In genomic region chr10:454860-455259, GRCh38 we compare ENCODE assay signal across 10 cellular contexts.
A peak's percentile ranks its signal among the peaks of the same experiment; 100 is the strongest.
DNase-seq lines count a peak whose midpoint lies in the region; ATAC-seq, FAIRE-seq and TF ChIP-seq lines count a peak whose summit lies in the region.
"Had no signal": no experiment of that assay in that cellular context is flagged by ENCODE, and none has a peak within 500 bp of the region (broad histone marks: within the 10 kb centered on the region; RNA-seq: fewer than 3 reads in every experiment).

No MANE protein-coding gene starts in this region.

- H3K4me1 ChIP-seq in A549 (peaks cover 11% of the 10 kb centered on the region; the same call in 2 of the 3 replicates), left lung (no peaks in the 10 kb centered on the region)

- peaks cover 4% of the 10 kb centered on the region for H3K9me3 Mint-ChIP-seq in activated T-helper 2 cell treated with anti-CD3 and anti-CD28 coated beads, Interferon-gamma antibody, Interleukin-2, Interleukin-4, amounts not matched to agents 10 μg/mL and 5 μg/mL and 100 μg/mL, durations not matched to agents 14 hours and 24 hours and 36 hours

- TF ChIP-seq CTCF in A549 (IDR thresholded peaks at IDR 0.05): no peak
- TF ChIP-seq CTCF in HFF-Myc (IDR thresholded peaks at IDR 0.05; ENCODE audit: low read depth, low read length, missing control alignments): no peak
- no peak for TF ChIP-seq CTCF in left lung (IDR thresholded peaks at IDR 0.05)
- no peak for TF ChIP-seq CTCF in GM10248 (IDR thresholded peaks at IDR 0.05; ENCODE audit: control extremely low read depth, extremely low read depth, low read depth, missing control alignments)

- POLR2A ChIA-PET in A549 (lab: Yijun Ruan, JAX) (interaction anchor here (0.6 kb wide), 1 partner anchor 331 kb away, joined by 3 read pairs; no protein-coding TSS in a partner anchor), GM10248 (lab: Yijun Ruan, JAX) (no interaction called here)

- peaks cover 16% of the 10 kb centered on the region for H3K4me1 Mint-ChIP-seq in activated T-helper 2 cell treated with anti-CD3 and anti-CD28 coated beads, Interferon-gamma antibody, Interleukin-2, Interleukin-4, amounts not matched to agents 10 μg/mL and 5 μg/mL and 100 μg/mL, durations not matched to agents 14 hours and 24 hours and 36 hours (ENCODE audit: low read depth)

- no peak for FAIRE-seq in A549 (lab: Jason Lieb, UNC)

- H3K4me3 ChIP-seq in A549 (no peak overlapping the region), HFF-Myc (replicated peaks; ENCODE audit: low read depth, low read length) (no peak overlapping the region), left lung (no peak overlapping the region)
- H3K4me3 ChIP-seq: skin epidermis had no signal

- H3K4me2 ChIP-seq in A549: peak overlapping the region; percentile 41; the same call in 2 of the 3 replicates

- DNase-seq in A549 (ENCODE audit: low read depth in 1 of 2, low spot score in 1 of 2): peak; percentile 68 to 79
- peak; percentile 90 for DNase-seq in HFF-Myc (ENCODE audit: extremely low read depth, low read depth)
- DNase-seq in brain pericyte (ENCODE audit: low read depth, low spot score): peak; percentile 36
- DNase-seq in left lung: no peak
- no peak for DNase-seq in OCI-M2 (lab: John Stamatoyannopoulos, UW; ENCODE audit: unreplicated experiment)
- DNase-seq in activated T-helper 2 cell treated with anti-CD3 and anti-CD28 coated beads, Interferon-gamma antibody, Interleukin-2, Interleukin-4, amounts not matched to agents 10 μg/mL and 5 μg/mL and 100 μg/mL, durations not matched to agents 14 hours and 24 hours and 36 hours (ENCODE audit: low spot score): no peak
- no peak for DNase-seq in GM19238 (ENCODE audit: insufficient read length, low spot score)
- DNase-seq in GM10248 (ENCODE audit: extremely low spot score): no peak
- DNase-seq: SHP77 had no signal

- H3K4me3 Mint-ChIP-seq in activated T-helper 2 cell treated with anti-CD3 and anti-CD28 coated beads, Interferon-gamma antibody, Interleukin-2, Interleukin-4, amounts not matched to agents 10 μg/mL and 5 μg/mL and 100 μg/mL, durations not matched to agents 14 hours and 24 hours and 36 hours (ENCODE audit: low read depth): no peak overlapping the region

- peak; percentile 92 to 98 for ATAC-seq in A549
- peak; percentile 77 for ATAC-seq in left lung

- peaks cover 21% of the 10 kb centered on the region for H3K27me3 Mint-ChIP-seq in activated T-helper 2 cell treated with anti-CD3 and anti-CD28 coated beads, Interferon-gamma antibody, Interleukin-2, Interleukin-4, amounts not matched to agents 10 μg/mL and 5 μg/mL and 100 μg/mL, durations not matched to agents 14 hours and 24 hours and 36 hours (ENCODE audit: low read depth)

- CTCF ChIA-PET in A549 (lab: Yijun Ruan, JAX): no interaction called here
- CTCF ChIA-PET in GM10248 (lab: Yijun Ruan, JAX): no interaction called here

- H3K27ac ChIP-seq in A549 (peak overlapping the region; percentile 63 to 80; a peak in 4 of 6 replicates), left lung (no peak overlapping the region)
- H3K27ac ChIP-seq: skin epidermis had no signal

- TF ChIP-seq RAD21 in A549 (conservative IDR thresholded peaks at IDR 0.05 in 1 of 2, IDR thresholded peaks at IDR 0.05 in 1 of 2): no peak

- no peak overlapping the region for H3K27ac Mint-ChIP-seq in activated T-helper 2 cell treated with anti-CD3 and anti-CD28 coated beads, Interferon-gamma antibody, Interleukin-2, Interleukin-4, amounts not matched to agents 10 μg/mL and 5 μg/mL and 100 μg/mL, durations not matched to agents 14 hours and 24 hours and 36 hours

- WGBS in A549 (ENCODE audit: missing lambda C conversion rate): 16% methylated on average over 5 of the region's 5 CpGs

- no peak for TF ChIP-seq EP300 in A549 (IDR thresholded peaks at IDR 0.05)

- intact Hi-C loops in left lung (cut with DNase I): no loop called here
- intact Hi-C loops in activated T-helper 2 cell treated with anti-CD3 and anti-CD28 coated beads, Interferon-gamma antibody, Interleukin-2, Interleukin-4, amounts not matched to agents 10 μg/mL and 5 μg/mL and 100 μg/mL, durations not matched to agents 14 hours and 24 hours and 36 hours (cut with micrococcal nuclease): no loop called here

- no peaks in the 10 kb centered on the region for H3K36me3 ChIP-seq in left lung

- H3K27me3 ChIP-seq in left lung: no peaks in the 10 kb centered on the region

- H3K36me3 Mint-ChIP-seq in activated T-helper 2 cell treated with anti-CD3 and anti-CD28 coated beads, Interferon-gamma antibody, Interleukin-2, Interleukin-4, amounts not matched to agents 10 μg/mL and 5 μg/mL and 100 μg/mL, durations not matched to agents 14 hours and 24 hours and 36 hours (ENCODE audit: low read depth): no peaks in the 10 kb centered on the region

- H3K9me3 ChIP-seq in A549 (no peaks in the 10 kb centered on the region), left lung (no peaks in the 10 kb centered on the region)

- no peak for TF ChIP-seq POLR2A in A549 (IDR thresholded peaks at IDR 0.05; ENCODE audit: low read length)

TF ChIP-seq in A549, 52 proteins besides CTCF, POLR2A, EP300 and RAD21:
- no peak for TF ChIP-seq KDM1A (IDR thresholded peaks at IDR 0.05; ENCODE audit: low read depth)
- TF ChIP-seq EHMT2 (IDR thresholded peaks at IDR 0.05; ENCODE audit: low read depth): no peak
- TF ChIP-seq, protein P1, sequence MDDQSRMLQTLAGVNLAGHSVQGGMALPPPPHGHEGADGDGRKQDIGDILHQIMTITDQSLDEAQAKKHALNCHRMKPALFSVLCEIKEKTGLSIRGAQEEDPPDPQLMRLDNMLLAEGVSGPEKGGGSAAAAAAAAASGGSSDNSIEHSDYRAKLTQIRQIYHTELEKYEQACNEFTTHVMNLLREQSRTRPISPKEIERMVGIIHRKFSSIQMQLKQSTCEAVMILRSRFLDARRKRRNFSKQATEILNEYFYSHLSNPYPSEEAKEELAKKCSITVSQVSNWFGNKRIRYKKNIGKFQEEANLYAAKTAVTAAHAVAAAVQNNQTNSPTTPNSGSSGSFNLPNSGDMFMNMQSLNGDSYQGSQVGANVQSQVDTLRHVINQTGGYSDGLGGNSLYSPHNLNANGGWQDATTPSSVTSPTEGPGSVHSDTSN (IDR thresholded peaks at IDR 0.05): no peak
- TF ChIP-seq BHLHE40 (IDR thresholded peaks at IDR 0.05; ENCODE audit: low read depth, low read length): no peak
- TF ChIP-seq ZNF302 (CRISPR knock-in tag; IDR thresholded peaks at IDR 0.05): no peak
- TF ChIP-seq FOSL2 (IDR thresholded peaks at IDR 0.05): no peak
- peak; percentile 70 for TF ChIP-seq FOSL2 (CRISPR knock-in tag; IDR thresholded peaks at IDR 0.05)
- no peak for TF ChIP-seq MYC (IDR thresholded peaks at IDR 0.05; ENCODE audit: borderline replicate concordance, low read length)

Comparison
In these comparisons a context has a peak if more than half of its experiments do, and no peak if none do; other contexts are left out.
1. DNase-seq: peak in A549 (2 of 2), HFF-Myc (single experiment) and brain pericyte (single experiment); none in left lung (0 of 2), OCI-M2 (single experiment), activated T-helper 2 cell treated with anti-CD3 and anti-CD28 coated beads, Interferon-gamma antibody, Interleukin-2, Interleukin-4, amounts not matched to agents 10 μg/mL and 5 μg/mL and 100 μg/mL, durations not matched to agents 14 hours and 24 hours and 36 hours (single experiment), GM19238 (single experiment) and GM10248 (single experiment).
2. H3K27ac ChIP-seq: peak in A549 (2 of 2); none in left lung (0 of 2).